Comparison of ENCODE assay signal across 26 cellular contexts in the genomic region with DNA sequence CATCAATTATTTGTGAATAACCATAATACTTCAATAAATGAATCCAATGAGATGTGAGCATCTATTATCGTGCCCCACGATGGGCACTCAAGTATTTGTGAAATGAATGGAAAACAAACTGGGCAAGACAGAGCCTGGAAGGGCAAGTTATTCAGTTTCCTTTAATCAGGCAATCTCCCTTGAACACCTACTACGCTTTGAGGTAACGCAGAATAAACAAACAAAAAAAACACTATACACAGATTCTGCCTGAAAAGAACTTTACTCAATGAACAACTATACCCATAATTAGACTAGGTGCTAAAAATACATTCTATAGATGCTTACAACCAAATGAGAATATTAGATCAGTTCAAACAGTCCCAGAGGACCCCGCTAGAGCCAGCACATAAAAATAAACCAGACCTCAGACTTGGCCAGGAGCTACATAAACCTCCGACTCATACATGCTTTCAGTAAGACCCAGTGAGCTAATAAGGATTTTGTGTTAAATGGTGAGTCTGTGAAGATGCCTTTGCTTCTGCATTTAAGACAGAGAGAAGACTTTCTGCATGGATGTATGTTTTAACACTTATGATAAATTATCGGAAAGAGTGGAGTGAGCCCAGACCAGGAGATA.
DNase-seq lines count a peak whose midpoint lies in the region; ATAC-seq and TF ChIP-seq lines count a peak whose summit lies in the region.
"Had no signal": no experiment of that assay in that cellular context is flagged by ENCODE, and none has a peak within 500 bp of the region (broad histone marks: within the 10 kb centered on the region; RNA-seq: fewer than 3 reads in every experiment).

No MANE protein-coding gene starts in this region.

- no peaks in the 10 kb centered on the region for H3K27me3 ChIP-seq in naive thymus-derived CD4-positive, alpha-beta T cell (ENCODE audit: control insufficient read depth in 2 of 2, insufficient read depth in 2 of 2, low read length in 2 of 2)
- no peaks in the 10 kb centered on the region for H3K27me3 ChIP-seq in osteoblast (ENCODE audit: insufficient read depth, low read length)

- TF ChIP-seq POLR2A in GM18505 (IDR thresholded peaks at IDR 0.05; ENCODE audit: borderline replicate concordance, extremely low read depth, insufficient read depth, insufficient read length): no peak

- H3K36me3 Mint-ChIP-seq in naive thymus-derived CD4-positive, alpha-beta T cell: no peaks in the 10 kb centered on the region
- H3K36me3 Mint-ChIP-seq in activated CD4-positive, alpha-beta T cell treated with anti-CD3 and anti-CD28 coated beads, Interleukin-2, amount 10 ng/mL, durations not matched to agents 24 days and 14 days (ENCODE audit: low read depth): no peaks in the 10 kb centered on the region
- H3K36me3 Mint-ChIP-seq: activated naive CD8-positive, alpha-beta T cell treated with anti-CD3 and anti-CD28 coated beads for 36 hours; mesothelial cell of epicardium; natural killer cell had no signal

- CTCF ChIA-PET in naive thymus-derived CD4-positive, alpha-beta T cell (lab: Charles Lee): interaction anchor here (0.5 to 1.1 kb wide), 2 partner anchors 200 to 317 kb away, joined by 3 read pairs; no protein-coding TSS in a partner anchor

- H3K9me3 ChIP-seq in naive thymus-derived CD4-positive, alpha-beta T cell (ENCODE audit: control insufficient read depth in 2 of 3, low read length in 3 of 3): no peaks in the 10 kb centered on the region
- no peaks in the 10 kb centered on the region for H3K9me3 ChIP-seq in osteoblast (ENCODE audit: low read depth, low read length)

- H3K4me1 Mint-ChIP-seq in naive thymus-derived CD4-positive, alpha-beta T cell: peaks cover 16 to 59% (median 46%) of the 10 kb centered on the region in 7 donors
- H3K4me1 Mint-ChIP-seq in activated CD4-positive, alpha-beta T cell treated with anti-CD3 and anti-CD28 coated beads, Interleukin-2, amount 10 ng/mL, durations not matched to agents 24 days and 14 days: peaks cover 21% of the 10 kb centered on the region
- H3K4me1 Mint-ChIP-seq: mesothelial cell of epicardium had no signal

- POLR2A ChIA-PET in naive thymus-derived CD4-positive, alpha-beta T cell (lab: Charles Lee): interaction anchor here (0.6 kb wide), 1 partner anchor 226 kb away, joined by 5 read pairs; no protein-coding TSS in a partner anchor

- no peak for TF ChIP-seq CTCF in choroid plexus epithelial cell (conservative IDR thresholded peaks at IDR 0.05; ENCODE audit: low read depth, low read length)
- no peak for TF ChIP-seq CTCF in osteoblast (IDR thresholded peaks at IDR 0.05; ENCODE audit: extremely low read depth, low read depth, low read length)

- no peak overlapping the region for H3K4me2 ChIP-seq in osteoblast (ENCODE audit: insufficient read depth, low read length)

- H4K20me1 ChIP-seq in osteoblast (ENCODE audit: insufficient read depth, low read length): no peaks in the 10 kb centered on the region

- H3K4me3 ChIP-seq in choroid plexus epithelial cell (ENCODE audit: low read depth, low read length) (no peak overlapping the region), osteoblast (ENCODE audit: insufficient read depth, low read length) (no peak overlapping the region)
- H3K4me3 ChIP-seq in naive thymus-derived CD4-positive, alpha-beta T cell (ENCODE audit: low read length): no peak overlapping the region
- H3K4me3 ChIP-seq: dorsolateral prefrontal cortex, SK-N-MC had no signal

- DNase-seq in EH (ENCODE audit: low read depth) (peak; percentile 63), M059J (ENCODE audit: low read depth) (peak; percentile 20), choroid plexus epithelial cell (ENCODE audit: low read depth) (peak; percentile 6), NCI-H2029 (lab: John Stamatoyannopoulos, UW) (no peak), osteoblast (ENCODE audit: insufficient read length, low spot score, missing footprints) (no peak)
- no peak for DNase-seq in naive thymus-derived CD4-positive, alpha-beta T cell
- no peak for DNase-seq in activated CD4-positive, alpha-beta T cell treated with anti-CD3 and anti-CD28 coated beads, Interleukin-2, amount 10 ng/mL, durations not matched to agents 24 days and 14 days
- DNase-seq: activated CD8-positive, alpha-beta T cell treated with anti-CD3 and anti-CD28 coated beads, Interleukin-2, amount 10 ng/mL, durations not matched to agents 7 days and 5 days; activated naive CD8-positive, alpha-beta T cell treated with anti-CD3 and anti-CD28 coated beads for 36 hours; C1 segment of cervical spinal cord; COR-L47; dorsolateral prefrontal cortex; Karpas-422; natural killer cell; NCI-H1048; NCI-H1694; NCI-H69; occipital lobe; stimulated activated CD4-positive, alpha-beta T cell treated with anti-CD3 and anti-CD28 coated beads, Interleukin-2, amount 100 ng/mL, for 24 hours; T-helper 2 cell; trophoblast cell had no signal

- no peak for ATAC-seq in naive thymus-derived CD4-positive, alpha-beta T cell
- no peak for ATAC-seq in GM18505 (IDR thresholded peaks at IDR 0.05; ENCODE audit: unreplicated experiment)
- ATAC-seq: activated CD8-positive, alpha-beta T cell treated with anti-CD3 and anti-CD28 coated beads, Interleukin-2, amount 10 ng/mL, durations not matched to agents 7 days and 5 days; natural killer cell had no signal

- no peaks in the 10 kb centered on the region for H3K9me3 Mint-ChIP-seq in naive thymus-derived CD4-positive, alpha-beta T cell
- H3K9me3 Mint-ChIP-seq in activated CD4-positive, alpha-beta T cell treated with anti-CD3 and anti-CD28 coated beads, Interleukin-2, amount 10 ng/mL, durations not matched to agents 24 days and 14 days: no peaks in the 10 kb centered on the region
- H3K9me3 Mint-ChIP-seq: activated naive CD8-positive, alpha-beta T cell treated with anti-CD3 and anti-CD28 coated beads for 36 hours; central memory CD8-positive, alpha-beta T cell; mesothelial cell of epicardium; natural killer cell had no signal

- H3K36me3 ChIP-seq in naive thymus-derived CD4-positive, alpha-beta T cell (ENCODE audit: control insufficient read depth in 2 of 3, insufficient read depth in 3 of 3, low read length in 3 of 3): no peaks in the 10 kb centered on the region
- H3K36me3 ChIP-seq in osteoblast (ENCODE audit: insufficient read depth, low read length): no peaks in the 10 kb centered on the region

- no peak overlapping the region for H3K4me3 Mint-ChIP-seq in naive thymus-derived CD4-positive, alpha-beta T cell
- no peak overlapping the region for H3K4me3 Mint-ChIP-seq in activated CD4-positive, alpha-beta T cell treated with anti-CD3 and anti-CD28 coated beads, Interleukin-2, amount 10 ng/mL, durations not matched to agents 24 days and 14 days
- H3K4me3 Mint-ChIP-seq: activated CD8-positive, alpha-beta T cell treated with anti-CD3 and anti-CD28 coated beads, Interleukin-2, amount 10 ng/mL, durations not matched to agents 7 days and 5 days; activated naive CD8-positive, alpha-beta T cell treated with anti-CD3 and anti-CD28 coated beads for 36 hours; central memory CD8-positive, alpha-beta T cell; mesothelial cell of epicardium; natural killer cell had no signal

- H3K79me2 ChIP-seq in osteoblast (ENCODE audit: insufficient read depth, low read length): no peaks in the 10 kb centered on the region

- H3K27me3 Mint-ChIP-seq in naive thymus-derived CD4-positive, alpha-beta T cell: peaks cover 0 to 5% (median 0%) of the 10 kb centered on the region in 5 donors
- peaks cover 8% of the 10 kb centered on the region for H3K27me3 Mint-ChIP-seq in activated CD4-positive, alpha-beta T cell treated with anti-CD3 and anti-CD28 coated beads, Interleukin-2, amount 10 ng/mL, durations not matched to agents 24 days and 14 days
- H3K27me3 Mint-ChIP-seq: activated naive CD8-positive, alpha-beta T cell treated with anti-CD3 and anti-CD28 coated beads for 36 hours; central memory CD8-positive, alpha-beta T cell had no signal

- H2AFZ ChIP-seq in osteoblast (ENCODE audit: low read length): no peak overlapping the region

- H3K4me1 ChIP-seq in naive thymus-derived CD4-positive, alpha-beta T cell (ENCODE audit: control insufficient read depth in 2 of 2, insufficient read depth in 2 of 2, low read length in 2 of 2): peaks cover 10 to 12% of the 10 kb centered on the region in 2 donors
- peaks cover 9% of the 10 kb centered on the region for H3K4me1 ChIP-seq in osteoblast (ENCODE audit: insufficient read depth, low read length)

- intact Hi-C loops in naive thymus-derived CD4-positive, alpha-beta T cell (cut with micrococcal nuclease): loop anchor here in 1 of 2 donors (10.0 kb wide), 1 partner anchor 627 kb away; no protein-coding TSS in a partner anchor
- intact Hi-C loops in activated CD4-positive, alpha-beta T cell treated with anti-CD3 and anti-CD28 coated beads, Interleukin-2, amount 10 ng/mL, durations not matched to agents 24 days and 14 days (cut with micrococcal nuclease): no loop called here

- peak overlapping the region in 7 of 9 donors; percentile 8 to 53 (median 23) for H3K27ac Mint-ChIP-seq in naive thymus-derived CD4-positive, alpha-beta T cell
- H3K27ac Mint-ChIP-seq in activated CD4-positive, alpha-beta T cell treated with anti-CD3 and anti-CD28 coated beads, Interleukin-2, amount 10 ng/mL, durations not matched to agents 24 days and 14 days: no peak overlapping the region
- H3K27ac Mint-ChIP-seq: activated CD8-positive, alpha-beta T cell treated with anti-CD3 and anti-CD28 coated beads, Interleukin-2, amount 10 ng/mL, durations not matched to agents 7 days and 5 days; activated naive CD8-positive, alpha-beta T cell treated with anti-CD3 and anti-CD28 coated beads for 36 hours; mesothelial cell of epicardium; natural killer cell had no signal

- H3K27ac ChIP-seq in naive thymus-derived CD4-positive, alpha-beta T cell (ENCODE audit: low read depth, low read length): no peak overlapping the region
- H3K27ac ChIP-seq in osteoblast (ENCODE audit: low read depth, low read length): no peak overlapping the region
- H3K27ac ChIP-seq: dorsolateral prefrontal cortex, RWPE1, SK-N-MC had no signal

Comparison
In these comparisons a context has a peak if more than half of its experiments do, and no peak if none do; other contexts are left out.
1. DNase-seq: peak in EH (single experiment), M059J (single experiment) and choroid plexus epithelial cell (single experiment); none in naive thymus-derived CD4-positive, alpha-beta T cell (0 of 9), NCI-H2029 (single experiment), activated CD4-positive, alpha-beta T cell treated with anti-CD3 and anti-CD28 coated beads, Interleukin-2, amount 10 ng/mL, durations not matched to agents 24 days and 14 days (single experiment) and osteoblast (single experiment).